ENCODE assay signal across 1 cellular context in genomic region chr1:39776400-39776713, GRCh38.
TF ChIP-seq lines count a peak whose summit lies in the region.

No MANE protein-coding gene starts in this region.

TF ChIP-seq in GM12878, 131 proteins besides CTCF, POLR2A, EP300 and RAD21 (continued from another document):
- TF ChIP-seq PAX5 (IDR thresholded peaks at IDR 0.05; ENCODE audit: borderline replicate concordance, low read depth, low read length), result no peak
- 0 out of 2 replicates have a peak, but pooled peaks have one; percentile 45 for TF ChIP-seq EED (IDR thresholded peaks at IDR 0.05; ENCODE audit: low read depth)
- peak in 1 of 2 experiments; percentile 42; a peak in 1 of 4 replicates for TF ChIP-seq BHLHE40 (IDR thresholded peaks at IDR 0.05; ENCODE audit: borderline replicate concordance in 1 of 2, low read depth in 2 of 2, low read length in 1 of 2)
- no peak for TF ChIP-seq ZZZ3 (IDR thresholded peaks at IDR 0.05; ENCODE audit: control insufficient read depth, insufficient read length, low read depth)
- TF ChIP-seq LARP7 (IDR thresholded peaks at IDR 0.05), result no peak
- no peak for TF ChIP-seq NRF1 (conservative IDR thresholded peaks at IDR 0.05; ENCODE audit: low read depth, low read length)
- no peak for TF ChIP-seq CREM (IDR thresholded peaks at IDR 0.05; ENCODE audit: low read depth)
- TF ChIP-seq BCL11A (IDR thresholded peaks at IDR 0.05; ENCODE audit: low read depth, low read length), result no peak
- TF ChIP-seq NFIC (IDR thresholded peaks at IDR 0.05; ENCODE audit: low read depth, low read length), result peak; percentile 59
- no peak for TF ChIP-seq NKRF (conservative IDR thresholded peaks at IDR 0.05)
- no peak for TF ChIP-seq BCL3 (IDR thresholded peaks at IDR 0.05; ENCODE audit: borderline replicate concordance, insufficient read depth, low read depth, low read length, poor library complexity, severe bottlenecking)
